Comparison of ENCODE assay signal across 1 cellular context in the genomic region with DNA sequence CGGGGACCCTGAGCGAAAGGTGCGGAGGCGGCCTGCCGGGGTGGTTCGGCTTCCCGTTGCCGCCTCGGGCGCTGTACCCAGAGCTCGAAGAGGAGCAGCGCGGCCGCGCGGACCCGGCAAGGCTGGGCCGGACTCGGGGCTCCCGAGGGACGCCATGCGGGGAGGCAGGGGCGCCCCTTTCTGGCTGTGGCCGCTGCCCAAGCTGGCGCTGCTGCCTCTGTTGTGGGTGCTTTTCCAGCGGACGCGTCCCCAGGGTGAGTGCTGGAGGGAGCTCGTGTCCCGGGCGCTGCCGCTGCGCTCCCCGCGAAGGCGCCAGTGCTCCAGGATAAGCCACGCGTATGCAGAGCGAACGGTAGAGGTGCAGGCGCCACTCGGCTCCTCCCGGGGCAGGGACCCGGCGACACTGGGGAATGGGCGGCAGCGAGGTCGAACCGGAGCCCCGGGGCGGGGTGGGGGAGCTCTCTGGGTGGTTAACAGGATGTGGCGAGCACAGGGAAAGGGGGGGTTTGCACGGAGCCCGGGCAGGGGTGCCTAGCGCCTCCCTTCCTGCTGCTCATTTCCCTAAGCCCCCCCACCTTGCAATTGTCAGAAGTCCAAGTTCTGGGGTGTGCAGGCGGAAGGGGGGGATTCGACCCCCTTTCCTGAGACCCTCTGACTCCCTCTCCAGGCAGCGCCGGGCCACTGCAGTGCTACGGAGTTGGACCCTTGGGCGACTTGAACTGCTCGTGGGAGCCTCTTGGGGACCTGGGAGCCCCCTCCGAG.
TF ChIP-seq lines count a peak whose summit lies in the region.

A gene (plus strand): TSS at position 44 of the 762 bp plus-strand sequence. CDS start 111 bp downstream, at position 155.

TF ChIP-seq in HepG2, 621 proteins besides CTCF, POLR2A, EP300 and RAD21 (continues in another document):
- TF ChIP-seq, protein P1, sequence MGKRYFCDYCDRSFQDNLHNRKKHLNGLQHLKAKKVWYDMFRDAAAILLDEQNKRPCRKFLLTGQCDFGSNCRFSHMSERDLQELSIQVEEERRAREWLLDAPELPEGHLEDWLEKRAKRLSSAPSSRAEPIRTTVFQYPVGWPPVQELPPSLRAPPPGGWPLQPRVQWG (CRISPR knock-in tag; IDR thresholded peaks at IDR 0.05; ENCODE audit: borderline replicate concordance, low read depth): no peak
- TF ChIP-seq MED8 (CRISPR knock-in tag; IDR thresholded peaks at IDR 0.05; ENCODE audit: insufficient replicate concordance): peak; percentile 46
- TF ChIP-seq ZNF605 (CRISPR knock-in tag; IDR thresholded peaks at IDR 0.05): peak; percentile 87
- no peak for TF ChIP-seq ZFP36L2 (CRISPR knock-in tag; IDR thresholded peaks at IDR 0.05)
- 0 out of 2 replicates have a peak, but pooled peaks have one; percentile 22 for TF ChIP-seq HOXA9 (CRISPR knock-in tag; IDR thresholded peaks at IDR 0.05; ENCODE audit: borderline replicate concordance)
- TF ChIP-seq ZNF558 (CRISPR knock-in tag; IDR thresholded peaks at IDR 0.05; ENCODE audit: borderline replicate concordance): 0 out of 2 replicates have a peak, but pooled peaks have one; percentile 68
- peak; percentile 63 for TF ChIP-seq THAP11 (CRISPR knock-in tag; IDR thresholded peaks at IDR 0.05)
- TF ChIP-seq FOXJ3 (CRISPR knock-in tag; IDR thresholded peaks at IDR 0.05; ENCODE audit: borderline replicate concordance): 0 out of 2 replicates have a peak, but pooled peaks have one; percentile 27
- TF ChIP-seq ZNF563 (CRISPR knock-in tag; IDR thresholded peaks at IDR 0.05): peak; percentile 56
- TF ChIP-seq ZNF253 (CRISPR knock-in tag; IDR thresholded peaks at IDR 0.05; ENCODE audit: borderline replicate concordance): no peak; the same call in 1 of the 2 replicates
- TF ChIP-seq, protein P2, sequence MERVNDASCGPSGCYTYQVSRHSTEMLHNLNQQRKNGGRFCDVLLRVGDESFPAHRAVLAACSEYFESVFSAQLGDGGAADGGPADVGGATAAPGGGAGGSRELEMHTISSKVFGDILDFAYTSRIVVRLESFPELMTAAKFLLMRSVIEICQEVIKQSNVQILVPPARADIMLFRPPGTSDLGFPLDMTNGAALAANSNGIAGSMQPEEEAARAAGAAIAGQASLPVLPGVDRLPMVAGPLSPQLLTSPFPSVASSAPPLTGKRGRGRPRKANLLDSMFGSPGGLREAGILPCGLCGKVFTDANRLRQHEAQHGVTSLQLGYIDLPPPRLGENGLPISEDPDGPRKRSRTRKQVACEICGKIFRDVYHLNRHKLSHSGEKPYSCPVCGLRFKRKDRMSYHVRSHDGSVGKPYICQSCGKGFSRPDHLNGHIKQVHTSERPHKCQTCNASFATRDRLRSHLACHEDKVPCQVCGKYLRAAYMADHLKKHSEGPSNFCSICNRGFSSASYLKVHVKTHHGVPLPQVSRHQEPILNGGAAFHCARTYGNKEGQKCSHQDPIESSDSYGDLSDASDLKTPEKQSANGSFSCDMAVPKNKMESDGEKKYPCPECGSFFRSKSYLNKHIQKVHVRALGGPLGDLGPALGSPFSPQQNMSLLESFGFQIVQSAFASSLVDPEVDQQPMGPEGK (CRISPR knock-in tag; IDR thresholded peaks at IDR 0.05): peak; percentile 79
- TF ChIP-seq, protein P3, sequence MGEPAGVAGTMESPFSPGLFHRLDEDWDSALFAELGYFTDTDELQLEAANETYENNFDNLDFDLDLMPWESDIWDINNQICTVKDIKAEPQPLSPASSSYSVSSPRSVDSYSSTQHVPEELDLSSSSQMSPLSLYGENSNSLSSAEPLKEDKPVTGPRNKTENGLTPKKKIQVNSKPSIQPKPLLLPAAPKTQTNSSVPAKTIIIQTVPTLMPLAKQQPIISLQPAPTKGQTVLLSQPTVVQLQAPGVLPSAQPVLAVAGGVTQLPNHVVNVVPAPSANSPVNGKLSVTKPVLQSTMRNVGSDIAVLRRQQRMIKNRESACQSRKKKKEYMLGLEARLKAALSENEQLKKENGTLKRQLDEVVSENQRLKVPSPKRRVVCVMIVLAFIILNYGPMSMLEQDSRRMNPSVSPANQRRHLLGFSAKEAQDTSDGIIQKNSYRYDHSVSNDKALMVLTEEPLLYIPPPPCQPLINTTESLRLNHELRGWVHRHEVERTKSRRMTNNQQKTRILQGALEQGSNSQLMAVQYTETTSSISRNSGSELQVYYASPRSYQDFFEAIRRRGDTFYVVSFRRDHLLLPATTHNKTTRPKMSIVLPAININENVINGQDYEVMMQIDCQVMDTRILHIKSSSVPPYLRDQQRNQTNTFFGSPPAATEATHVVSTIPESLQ (CRISPR knock-in tag; conservative IDR thresholded peaks at IDR 0.05): no peak
- TF ChIP-seq, protein P4, sequence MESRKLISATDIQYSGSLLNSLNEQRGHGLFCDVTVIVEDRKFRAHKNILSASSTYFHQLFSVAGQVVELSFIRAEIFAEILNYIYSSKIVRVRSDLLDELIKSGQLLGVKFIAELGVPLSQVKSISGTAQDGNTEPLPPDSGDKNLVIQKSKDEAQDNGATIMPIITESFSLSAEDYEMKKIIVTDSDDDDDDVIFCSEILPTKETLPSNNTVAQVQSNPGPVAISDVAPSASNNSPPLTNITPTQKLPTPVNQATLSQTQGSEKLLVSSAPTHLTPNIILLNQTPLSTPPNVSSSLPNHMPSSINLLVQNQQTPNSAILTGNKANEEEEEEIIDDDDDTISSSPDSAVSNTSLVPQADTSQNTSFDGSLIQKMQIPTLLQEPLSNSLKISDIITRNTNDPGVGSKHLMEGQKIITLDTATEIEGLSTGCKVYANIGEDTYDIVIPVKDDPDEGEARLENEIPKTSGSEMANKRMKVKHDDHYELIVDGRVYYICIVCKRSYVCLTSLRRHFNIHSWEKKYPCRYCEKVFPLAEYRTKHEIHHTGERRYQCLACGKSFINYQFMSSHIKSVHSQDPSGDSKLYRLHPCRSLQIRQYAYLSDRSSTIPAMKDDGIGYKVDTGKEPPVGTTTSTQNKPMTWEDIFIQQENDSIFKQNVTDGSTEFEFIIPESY (CRISPR knock-in tag; IDR thresholded peaks at IDR 0.05): no peak
- no peak for TF ChIP-seq ZNF251 (CRISPR knock-in tag; IDR thresholded peaks at IDR 0.05)
- TF ChIP-seq, protein P5, sequence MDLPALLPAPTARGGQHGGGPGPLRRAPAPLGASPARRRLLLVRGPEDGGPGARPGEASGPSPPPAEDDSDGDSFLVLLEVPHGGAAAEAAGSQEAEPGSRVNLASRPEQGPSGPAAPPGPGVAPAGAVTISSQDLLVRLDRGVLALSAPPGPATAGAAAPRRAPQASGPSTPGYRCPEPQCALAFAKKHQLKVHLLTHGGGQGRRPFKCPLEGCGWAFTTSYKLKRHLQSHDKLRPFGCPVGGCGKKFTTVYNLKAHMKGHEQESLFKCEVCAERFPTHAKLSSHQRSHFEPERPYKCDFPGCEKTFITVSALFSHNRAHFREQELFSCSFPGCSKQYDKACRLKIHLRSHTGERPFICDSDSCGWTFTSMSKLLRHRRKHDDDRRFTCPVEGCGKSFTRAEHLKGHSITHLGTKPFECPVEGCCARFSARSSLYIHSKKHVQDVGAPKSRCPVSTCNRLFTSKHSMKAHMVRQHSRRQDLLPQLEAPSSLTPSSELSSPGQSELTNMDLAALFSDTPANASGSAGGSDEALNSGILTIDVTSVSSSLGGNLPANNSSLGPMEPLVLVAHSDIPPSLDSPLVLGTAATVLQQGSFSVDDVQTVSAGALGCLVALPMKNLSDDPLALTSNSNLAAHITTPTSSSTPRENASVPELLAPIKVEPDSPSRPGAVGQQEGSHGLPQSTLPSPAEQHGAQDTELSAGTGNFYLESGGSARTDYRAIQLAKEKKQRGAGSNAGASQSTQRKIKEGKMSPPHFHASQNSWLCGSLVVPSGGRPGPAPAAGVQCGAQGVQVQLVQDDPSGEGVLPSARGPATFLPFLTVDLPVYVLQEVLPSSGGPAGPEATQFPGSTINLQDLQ (CRISPR knock-in tag; IDR thresholded peaks at IDR 0.05): no peak
- TF ChIP-seq ZNF772 (CRISPR knock-in tag; IDR thresholded peaks at IDR 0.05): peak; percentile 42; the same call in 1 of the 2 replicates
- TF ChIP-seq FLYWCH1 (CRISPR knock-in tag; IDR thresholded peaks at IDR 0.05): no peak
- TF ChIP-seq, protein P6, sequence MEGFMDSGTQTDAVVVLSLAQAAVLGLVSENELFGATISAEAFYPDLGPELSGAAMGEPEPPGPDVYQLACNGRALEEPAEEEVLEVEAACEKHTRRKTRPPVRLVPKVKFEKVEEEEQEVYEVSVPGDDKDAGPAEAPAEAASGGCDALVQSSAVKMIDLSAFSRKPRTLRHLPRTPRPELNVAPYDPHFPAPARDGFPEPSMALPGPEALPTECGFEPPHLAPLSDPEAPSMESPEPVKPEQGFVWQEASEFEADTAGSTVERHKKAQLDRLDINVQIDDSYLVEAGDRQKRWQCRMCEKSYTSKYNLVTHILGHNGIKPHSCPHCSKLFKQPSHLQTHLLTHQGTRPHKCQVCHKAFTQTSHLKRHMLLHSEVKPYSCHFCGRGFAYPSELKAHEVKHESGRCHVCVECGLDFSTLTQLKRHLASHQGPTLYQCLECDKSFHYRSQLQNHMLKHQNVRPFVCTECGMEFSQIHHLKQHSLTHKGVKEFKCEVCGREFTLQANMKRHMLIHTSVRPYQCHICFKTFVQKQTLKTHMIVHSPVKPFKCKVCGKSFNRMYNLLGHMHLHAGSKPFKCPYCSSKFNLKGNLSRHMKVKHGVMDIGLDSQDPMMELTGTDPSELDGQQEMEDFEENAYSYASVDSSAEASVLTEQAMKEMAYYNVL (CRISPR knock-in tag; IDR thresholded peaks at IDR 0.05; ENCODE audit: borderline replicate concordance): peak; percentile 59; the same call in 1 of the 2 replicates
- TF ChIP-seq, protein P7, sequence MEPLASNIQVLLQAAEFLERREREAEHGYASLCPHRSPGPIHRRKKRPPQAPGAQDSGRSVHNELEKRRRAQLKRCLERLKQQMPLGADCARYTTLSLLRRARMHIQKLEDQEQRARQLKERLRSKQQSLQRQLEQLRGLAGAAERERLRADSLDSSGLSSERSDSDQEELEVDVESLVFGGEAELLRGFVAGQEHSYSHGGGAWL (CRISPR knock-in tag; IDR thresholded peaks at IDR 0.05): 0 out of 2 replicates have a peak, but pooled peaks have one; percentile 29
- peak; percentile 87; the same call in 1 of the 2 replicates for TF ChIP-seq ZNF230 (CRISPR knock-in tag; IDR thresholded peaks at IDR 0.05)
- 0 out of 2 replicates have a peak, but pooled peaks have one; percentile 29 for TF ChIP-seq MYNN (CRISPR knock-in tag; IDR thresholded peaks at IDR 0.05; ENCODE audit: low read depth)
- TF ChIP-seq, protein P8, sequence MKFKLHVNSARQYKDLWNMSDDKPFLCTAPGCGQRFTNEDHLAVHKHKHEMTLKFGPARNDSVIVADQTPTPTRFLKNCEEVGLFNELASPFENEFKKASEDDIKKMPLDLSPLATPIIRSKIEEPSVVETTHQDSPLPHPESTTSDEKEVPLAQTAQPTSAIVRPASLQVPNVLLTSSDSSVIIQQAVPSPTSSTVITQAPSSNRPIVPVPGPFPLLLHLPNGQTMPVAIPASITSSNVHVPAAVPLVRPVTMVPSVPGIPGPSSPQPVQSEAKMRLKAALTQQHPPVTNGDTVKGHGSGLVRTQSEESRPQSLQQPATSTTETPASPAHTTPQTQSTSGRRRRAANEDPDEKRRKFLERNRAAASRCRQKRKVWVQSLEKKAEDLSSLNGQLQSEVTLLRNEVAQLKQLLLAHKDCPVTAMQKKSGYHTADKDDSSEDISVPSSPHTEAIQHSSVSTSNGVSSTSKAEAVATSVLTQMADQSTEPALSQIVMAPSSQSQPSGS (CRISPR knock-in tag; IDR thresholded peaks at IDR 0.05): no peak
- no peak for TF ChIP-seq TCF7 (IDR thresholded peaks at IDR 0.05; ENCODE audit: low read depth)
- peak; percentile 66 for TF ChIP-seq RBFOX2 (IDR thresholded peaks at IDR 0.05; ENCODE audit: low read depth, low read length)
- 0 out of 2 replicates have a peak, but pooled peaks have one; percentile 16 for TF ChIP-seq PITX1 (CRISPR knock-in tag; IDR thresholded peaks at IDR 0.05)
- TF ChIP-seq SAFB2 (CRISPR knock-in tag; IDR thresholded peaks at IDR 0.05; ENCODE audit: borderline replicate concordance, low read depth): peak; percentile 88; the same call in 1 of the 2 replicates
- TF ChIP-seq ZNF33B (CRISPR knock-in tag; IDR thresholded peaks at IDR 0.05): peak; percentile 59
- TF ChIP-seq, protein P9, sequence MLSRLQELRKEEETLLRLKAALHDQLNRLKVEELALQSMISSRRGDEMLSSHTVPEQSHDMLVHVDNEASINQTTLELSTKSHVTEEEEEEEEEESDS (CRISPR knock-in tag; IDR thresholded peaks at IDR 0.05; ENCODE audit: borderline replicate concordance): no peak
- TF ChIP-seq ATF7-NPFF (CRISPR knock-in tag; IDR thresholded peaks at IDR 0.05; ENCODE audit: low read depth): peak; percentile 31; the same call in 1 of the 2 replicates
- no peak for TF ChIP-seq NFYB (CRISPR knock-in tag; IDR thresholded peaks at IDR 0.05)
- no peak; the same call in 1 of the 2 replicates for TF ChIP-seq ZNF121 (CRISPR knock-in tag; IDR thresholded peaks at IDR 0.05)
- TF ChIP-seq ZNF761 (CRISPR knock-in tag; conservative IDR thresholded peaks at IDR 0.05): peak; percentile 66; the same call in 1 of the 2 replicates
- no peak for TF ChIP-seq ZNF331 (CRISPR knock-in tag; IDR thresholded peaks at IDR 0.05)
- TF ChIP-seq, protein P10, sequence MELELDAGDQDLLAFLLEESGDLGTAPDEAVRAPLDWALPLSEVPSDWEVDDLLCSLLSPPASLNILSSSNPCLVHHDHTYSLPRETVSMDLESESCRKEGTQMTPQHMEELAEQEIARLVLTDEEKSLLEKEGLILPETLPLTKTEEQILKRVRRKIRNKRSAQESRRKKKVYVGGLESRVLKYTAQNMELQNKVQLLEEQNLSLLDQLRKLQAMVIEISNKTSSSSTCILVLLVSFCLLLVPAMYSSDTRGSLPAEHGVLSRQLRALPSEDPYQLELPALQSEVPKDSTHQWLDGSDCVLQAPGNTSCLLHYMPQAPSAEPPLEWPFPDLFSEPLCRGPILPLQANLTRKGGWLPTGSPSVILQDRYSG (CRISPR knock-in tag; IDR thresholded peaks at IDR 0.05): 0 out of 2 replicates have a peak, but pooled peaks have one; percentile 87
- 0 out of 2 replicates have a peak, but pooled peaks have one; percentile 23 for TF ChIP-seq ZNF788 (CRISPR knock-in tag; IDR thresholded peaks at IDR 0.05; ENCODE audit: borderline replicate concordance)
- no peak for TF ChIP-seq ZNF496 (CRISPR knock-in tag; IDR thresholded peaks at IDR 0.05; ENCODE audit: insufficient replicate concordance)
- TF ChIP-seq, protein P11, sequence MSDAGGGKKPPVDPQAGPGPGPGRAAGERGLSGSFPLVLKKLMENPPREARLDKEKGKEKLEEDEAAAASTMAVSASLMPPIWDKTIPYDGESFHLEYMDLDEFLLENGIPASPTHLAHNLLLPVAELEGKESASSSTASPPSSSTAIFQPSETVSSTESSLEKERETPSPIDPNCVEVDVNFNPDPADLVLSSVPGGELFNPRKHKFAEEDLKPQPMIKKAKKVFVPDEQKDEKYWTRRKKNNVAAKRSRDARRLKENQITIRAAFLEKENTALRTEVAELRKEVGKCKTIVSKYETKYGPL (CRISPR knock-in tag; IDR thresholded peaks at IDR 0.05): no peak
- TF ChIP-seq, protein P12, sequence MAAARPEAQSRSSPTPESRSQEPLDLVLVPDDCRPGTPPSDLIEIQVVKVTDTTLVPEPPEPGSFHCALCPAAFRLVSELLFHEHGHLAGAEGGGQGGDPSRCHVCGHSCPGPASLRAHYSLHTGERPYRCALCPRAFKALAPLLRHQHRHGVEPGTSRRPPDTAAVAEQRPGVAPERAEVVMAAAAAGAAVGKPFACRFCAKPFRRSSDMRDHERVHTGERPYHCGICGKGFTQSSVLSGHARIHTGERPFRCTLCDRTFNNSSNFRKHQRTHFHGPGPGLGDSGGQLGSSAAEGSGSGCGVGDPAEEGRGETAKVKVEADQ (CRISPR knock-in tag; IDR thresholded peaks at IDR 0.05; ENCODE audit: borderline replicate concordance): peak; percentile 28; the same call in 1 of the 2 replicates
